Comparison of ENCODE assay signal across 19 cellular contexts in the genomic region with DNA sequence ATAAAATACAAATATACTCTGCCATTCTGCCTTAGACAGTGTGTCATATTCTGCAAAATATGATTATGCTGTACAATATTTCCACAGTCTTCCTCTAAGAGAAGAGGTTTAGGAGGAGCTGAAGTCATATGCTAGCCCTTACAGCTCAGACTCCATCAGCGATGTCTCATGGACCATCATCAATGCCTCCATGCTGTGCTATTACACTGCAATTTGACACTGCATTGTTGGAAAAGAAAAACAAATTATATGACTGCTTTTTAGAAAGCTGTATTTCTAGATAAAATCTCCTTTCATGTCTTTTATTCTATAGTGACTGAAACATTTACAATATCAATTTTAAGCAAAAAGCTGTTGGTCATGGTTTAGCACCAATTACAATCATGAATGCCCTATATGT.
DNase-seq lines count a peak whose midpoint lies in the region; ATAC-seq and TF ChIP-seq lines count a peak whose summit lies in the region.
"Had no signal": no experiment of that assay in that cellular context is flagged by ENCODE, and none has a peak within 500 bp of the region (broad histone marks: within the 10 kb centered on the region; RNA-seq: fewer than 3 reads in every experiment).

No MANE protein-coding gene starts in this region.

- no peak for TF ChIP-seq CTCF in HEK293 (tag by site-specific recombination; IDR thresholded peaks at IDR 0.05)
- no peak for TF ChIP-seq CTCF in gastrocnemius medialis (IDR thresholded peaks at IDR 0.05 in 4 of 5, conservative IDR thresholded peaks at IDR 0.05 in 1 of 5)

- DNase-seq in NCI-H748 (lab: John Stamatoyannopoulos, UW; ENCODE audit: unreplicated experiment) = peak; percentile 63
- DNase-seq in NCI-H2107 treated with DMSO at 0.1 percent for 48 hours (lab: John Stamatoyannopoulos, UW; ENCODE audit: unreplicated experiment) = no peak
- no peak for DNase-seq in gastrocnemius medialis
- DNase-seq: 8988T; ACHN; CD4-positive, alpha-beta T cell; CD8-positive, alpha-beta memory T cell; DMS 273 treated with DMSO at 0.1 percent for 48 hours; DMS79; EL; GDM1; H9 had no signal

- in situ Hi-C loops in gastrocnemius medialis (cut with MboI; ENCODE audit: low sequenced_read_pairs in 4 of 4) = no loop called here

- intact Hi-C loops in gastrocnemius medialis (cut with DNase I; ENCODE audit: low total_unique reads) = no loop called here

- H3K27ac ChIP-seq in BLaER1 (no peak overlapping the region), HEK293 (ENCODE audit: extremely low read depth, low read depth, low read length) (no peak overlapping the region), gastrocnemius medialis (no peak overlapping the region)
- H3K27ac ChIP-seq: A549 had no signal

- POLR2A ChIA-PET in HEK293 (lab: Yijun Ruan, JAX) = no interaction called here

- H3K4me3 ChIP-seq in BLaER1 (no peak overlapping the region), HEK293 (ENCODE audit: low read depth, low read length) (no peak overlapping the region), gastrocnemius medialis (no peak overlapping the region)
- H3K4me3 ChIP-seq: A549, GM12878, GM23338 had no signal

- H3K9me3 ChIP-seq in BLaER1 = peaks cover 37% of the 10 kb centered on the region
- H3K9me3 ChIP-seq in HEK293 (ENCODE audit: control insufficient read depth, insufficient read depth, low read depth, low read length) = no peaks in the 10 kb centered on the region
- no peaks in the 10 kb centered on the region for H3K9me3 ChIP-seq in gastrocnemius medialis
- H3K9me3 ChIP-seq: A549 had no signal

- peaks cover 25% of the 10 kb centered on the region for H3K4me1 ChIP-seq in BLaER1
- no peaks in the 10 kb centered on the region for H3K4me1 ChIP-seq in HEK293 (ENCODE audit: control insufficient read depth, insufficient read depth, low read length)
- no peaks in the 10 kb centered on the region for H3K4me1 ChIP-seq in gastrocnemius medialis
- H3K4me1 ChIP-seq: A549 had no signal

- no peak overlapping the region for H3K9ac ChIP-seq in BLaER1

- no peak for TF ChIP-seq POLR2A in gastrocnemius medialis (IDR thresholded peaks at IDR 0.05)

- CTCF ChIA-PET in HEK293 (lab: Yijun Ruan, JAX) = no interaction called here

- H3K27me3 ChIP-seq in BLaER1 (no peaks in the 10 kb centered on the region), gastrocnemius medialis (no peaks in the 10 kb centered on the region)

- no peaks in the 10 kb centered on the region for H3K36me3 ChIP-seq in BLaER1
- H3K36me3 ChIP-seq in HEK293 (ENCODE audit: control insufficient read depth in 2 of 2, insufficient read depth in 1 of 2, low read length in 2 of 2) = no peaks in the 10 kb centered on the region
- H3K36me3 ChIP-seq in gastrocnemius medialis = no peaks in the 10 kb centered on the region

- H3K4me2 ChIP-seq in BLaER1 = peak overlapping the region; percentile 48
- H3K4me2 ChIP-seq: A549, GM23338 had no signal

- ATAC-seq in gastrocnemius medialis = no peak
- no peak for ATAC-seq in GM19463 (IDR thresholded peaks at IDR 0.05; ENCODE audit: unreplicated experiment)
- ATAC-seq: A549, GM12878, GM23338, HCT116 had no signal

- no peaks in the 10 kb centered on the region for H4K20me1 ChIP-seq in BLaER1

TF ChIP-seq in HEK293, 187 proteins besides CTCF, POLR2A, EP300 and RAD21:
- 0 out of 2 replicates have a peak, but pooled peaks have one; percentile 27 for TF ChIP-seq TCF7L2 (IDR thresholded peaks at IDR 0.05; ENCODE audit: borderline replicate concordance, low read depth, low read length)
- no peak for TF ChIP-seq ZBTB17 (tag by site-specific recombination; IDR thresholded peaks at IDR 0.05)
- TF ChIP-seq HOXA7 (CRISPR knock-in tag; IDR thresholded peaks at IDR 0.05; ENCODE audit: borderline replicate concordance) = no peak
